8 cellular contexts compared by ENCODE assay signal in the genomic region with DNA sequence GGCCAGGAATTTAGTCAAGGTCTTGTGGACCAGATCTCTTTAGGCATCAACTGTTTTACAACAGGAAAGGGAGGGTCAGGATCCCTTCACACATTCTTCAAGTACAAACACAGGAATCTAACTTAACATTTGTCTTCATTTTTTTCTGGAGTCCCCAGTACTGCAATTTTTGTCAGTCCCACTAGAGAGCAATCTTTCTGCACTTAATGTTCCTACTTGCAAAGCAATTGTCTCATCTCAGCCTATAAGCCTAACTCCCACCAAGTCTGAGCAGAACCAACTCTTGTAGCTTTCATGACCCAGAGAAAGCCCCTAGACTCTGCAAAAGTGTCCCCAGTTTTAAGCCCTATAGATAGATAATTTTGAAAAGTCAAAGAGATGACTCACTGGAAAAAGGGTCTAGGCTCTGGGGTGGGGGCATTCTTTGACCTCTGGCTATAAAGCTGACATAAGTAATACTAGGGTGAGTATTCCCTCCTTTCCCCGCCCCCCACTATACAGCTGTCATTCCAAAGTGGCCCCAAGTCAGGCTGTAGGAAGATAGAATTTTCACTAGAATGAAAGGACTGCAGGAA. TPM values are rescaled to one million over a fixed set of nuclear protein-coding genes. Genes with fewer than 3 reads are reported as not detected.
DNase-seq lines count a peak whose midpoint lies in the region; ATAC-seq and TF ChIP-seq lines count a peak whose summit lies in the region.

No MANE protein-coding gene starts in this region.

- DNase-seq in activated CD4-positive, alpha-beta T cell treated with anti-CD3 and anti-CD28 coated beads for 36 hours: no peak
- DNase-seq in activated CD4-positive, alpha-beta T cell treated with anti-CD3 and anti-CD28 coated beads, Interleukin-2, amount 50 U/mL, for 48 hours: no peak
- peak; percentile 57 for DNase-seq in RWPE1 (ENCODE audit: low spot score)
- peak; percentile 79 for DNase-seq in dermis blood vessel endothelial cell
- DNase-seq in myocyte (ENCODE audit: low read depth): peak; percentile 67
- no peak for DNase-seq in activated CD4-positive, alpha-beta T cell treated with anti-CD3 and anti-CD28 coated beads for 4 hours

- CTCF ChIA-PET in activated CD4-positive, alpha-beta T cell treated with anti-CD3 and anti-CD28 coated beads for 36 hours (lab: Charles Lee): interaction anchor here (0.5 to 13.0 kb wide), 22 partner anchors 8 to 787 kb away, joined by 3 to 207 read pairs (median 4); a partner anchor contains a TSS
- CTCF ChIA-PET in RWPE1 (lab: Yijun Ruan, JAX): interaction anchor here (0.5 to 1.5 kb wide), 8 partner anchors 9 to 171 kb away, joined by 3 to 6 read pairs (median 4); a partner anchor contains a TSS

- intact Hi-C loops in activated CD4-positive, alpha-beta T cell treated with anti-CD3 and anti-CD28 coated beads for 36 hours (cut with DNase I, micrococcal nuclease): loop anchor here (1.0 to 5.0 kb wide), 5 partner anchors 54 to 234 kb away; no protein-coding TSS in a partner anchor

- H3K4me1 Mint-ChIP-seq in activated CD4-positive, alpha-beta T cell treated with anti-CD3 and anti-CD28 coated beads for 36 hours: peaks cover 69% of the 10 kb centered on the region

- ATAC-seq in activated CD4-positive, alpha-beta T cell treated with anti-CD3 and anti-CD28 coated beads for 36 hours: peak; percentile 50
- ATAC-seq in HG02642 (IDR thresholded peaks at IDR 0.05; ENCODE audit: poor library complexity, unreplicated experiment): no peak

- peaks cover 12% of the 10 kb centered on the region for H3K36me3 Mint-ChIP-seq in activated CD4-positive, alpha-beta T cell treated with anti-CD3 and anti-CD28 coated beads for 36 hours (ENCODE audit: low read depth)

- peak; percentile 79 for TF ChIP-seq CTCF in LNCAP (IDR thresholded peaks at IDR 0.05)
- TF ChIP-seq CTCF in RWPE1 (conservative IDR thresholded peaks at IDR 0.05; ENCODE audit: low read depth): peak; percentile 79

- H3K27ac Mint-ChIP-seq in activated CD4-positive, alpha-beta T cell treated with anti-CD3 and anti-CD28 coated beads for 36 hours: peak overlapping the region; percentile 78

- H3K4me3 Mint-ChIP-seq in activated CD4-positive, alpha-beta T cell treated with anti-CD3 and anti-CD28 coated beads for 36 hours: no peak overlapping the region

- POLR2A ChIA-PET in activated CD4-positive, alpha-beta T cell treated with anti-CD3 and anti-CD28 coated beads for 36 hours (lab: Charles Lee): interaction anchor here (0.7 kb wide), 2 partner anchors 48 to 104 kb away, joined by 3 read pairs; no protein-coding TSS in a partner anchor
- POLR2A ChIA-PET in RWPE1 (lab: Yijun Ruan, JAX; ENCODE audit: low non-redundant PET): no interaction called here

- no peaks in the 10 kb centered on the region for H3K27me3 Mint-ChIP-seq in activated CD4-positive, alpha-beta T cell treated with anti-CD3 and anti-CD28 coated beads for 36 hours

- no peaks in the 10 kb centered on the region for H3K9me3 Mint-ChIP-seq in activated CD4-positive, alpha-beta T cell treated with anti-CD3 and anti-CD28 coated beads for 36 hours (ENCODE audit: low read depth)

- no peak overlapping the region for H3K27ac ChIP-seq in RWPE1

RNA-seq across cellular contexts. Expression of a gene that starts 1.9 kb away (rescaled TPM):
- 1 to 10 TPM; 6.4 to 6.6 TPM for total RNA-seq in activated CD4-positive, alpha-beta T cell treated with anti-CD3 and anti-CD28 coated beads for 36 hours
- total RNA-seq in dermis blood vessel endothelial cell (11.1 and 11.2 TPM in 2 replicates), myocyte (3.9 and 4.0 TPM in 2 replicates)
- 2.1 TPM for polyA plus RNA-seq in myocyte (2012)

RNA-seq across cellular contexts. Expression of a gene that starts 8.1 kb away (rescaled TPM):
- under 1 TPM; 0.37 to 0.63 TPM for total RNA-seq in activated CD4-positive, alpha-beta T cell treated with anti-CD3 and anti-CD28 coated beads for 36 hours
- not detected in 2 replicates for total RNA-seq in dermis blood vessel endothelial cell
- total RNA-seq in myocyte: not detected in 2 replicates
- not detected for polyA plus RNA-seq in myocyte (2012)

RNA-seq across cellular contexts. Expression of a gene that starts 41.7 kb away (rescaled TPM):
- 1 to 10 TPM; 2.4 to 2.6 TPM for total RNA-seq in activated CD4-positive, alpha-beta T cell treated with anti-CD3 and anti-CD28 coated beads for 36 hours
- total RNA-seq in dermis blood vessel endothelial cell (not detected in 2 replicates), myocyte (not detected in 2 replicates)
- 0.06 TPM for polyA plus RNA-seq in myocyte (2012)

RNA-seq across cellular contexts. Expression of a gene that starts 50.8 kb away (rescaled TPM):
- total RNA-seq in activated CD4-positive, alpha-beta T cell treated with anti-CD3 and anti-CD28 coated beads for 36 hours: under 1 TPM; 0.18 to 0.32 TPM
- total RNA-seq in dermis blood vessel endothelial cell: 0.17 TPM in 1 of 2 replicates, not detected in the other
- total RNA-seq in myocyte: 0.10 and 0.13 TPM in 2 replicates
- polyA plus RNA-seq in myocyte (2012): 0.20 TPM

Comparison
In these comparisons a context has a peak if more than half of its experiments do, and no peak if none do; other contexts are left out.
1. DNase-seq: peak in RWPE1 (single experiment), dermis blood vessel endothelial cell (single experiment) and myocyte (single experiment); none in activated CD4-positive, alpha-beta T cell treated with anti-CD3 and anti-CD28 coated beads for 36 hours (single experiment), activated CD4-positive, alpha-beta T cell treated with anti-CD3 and anti-CD28 coated beads, Interleukin-2, amount 50 U/mL, for 48 hours (0 of 2) and activated CD4-positive, alpha-beta T cell treated with anti-CD3 and anti-CD28 coated beads for 4 hours (0 of 2).